Comparison of ENCODE assay signal across 16 cellular contexts in the genomic region with DNA sequence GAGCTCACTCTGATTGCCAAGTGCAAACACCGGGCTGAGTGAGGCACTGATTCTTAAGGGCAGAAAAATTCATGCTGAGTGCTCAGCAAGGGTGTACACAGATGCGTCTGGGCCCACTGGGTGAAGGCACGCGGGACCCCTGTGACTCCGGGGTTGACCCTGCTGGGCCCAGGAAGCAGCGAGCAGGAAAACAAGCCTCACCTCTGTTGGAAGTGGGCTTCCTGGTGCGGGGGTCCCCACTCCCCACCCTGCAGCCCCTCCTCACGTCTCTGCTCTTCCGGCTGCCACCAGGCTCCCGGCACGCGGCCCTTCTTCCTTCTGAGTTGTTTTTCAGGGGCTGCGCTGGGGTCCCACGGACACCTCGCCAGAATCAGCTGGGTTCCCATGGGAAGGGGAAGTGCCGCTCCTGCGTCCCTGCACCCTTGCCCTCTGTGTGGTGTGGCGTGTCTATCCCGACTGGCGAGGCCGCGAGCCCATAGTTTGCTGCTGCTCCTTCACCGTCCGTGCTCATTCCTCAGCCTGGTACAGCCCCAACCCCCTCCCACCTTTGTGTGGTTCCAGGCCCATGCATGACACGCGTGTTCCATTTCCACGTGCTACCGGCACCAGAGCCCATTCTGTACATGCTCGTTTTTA.
DNase-seq lines count a peak whose midpoint lies in the region; ATAC-seq, FAIRE-seq and TF ChIP-seq lines count a peak whose summit lies in the region.
"Had no signal": no experiment of that assay in that cellular context is flagged by ENCODE, and none has a peak within 500 bp of the region (broad histone marks: within the 10 kb centered on the region; RNA-seq: fewer than 3 reads in every experiment).

No MANE protein-coding gene starts in this region.

- DNase-seq in D341Med (ENCODE audit: low spot score) (peak; percentile 37), HTR-8/SVneo (ENCODE audit: insufficient read length, low spot score) (no peak), cardiac septum (ENCODE audit: low spot score) (peak; percentile 22), osteoblast (ENCODE audit: insufficient read length, low spot score, missing footprints) (peak; percentile 69), NCI-H1105 (lab: John Stamatoyannopoulos, UW) (no peak)
- DNase-seq: Calu3; effector CD4-positive, alpha-beta T cell; midbrain; SIG-M5; stimulated activated CD4-positive, alpha-beta T cell treated with anti-CD3 and anti-CD28 coated beads, Interleukin-1b, Interleukin-23, amount 100 ng/mL, for 48 hours had no signal

- ATAC-seq in GM21529 (IDR thresholded peaks at IDR 0.05; ENCODE audit: unreplicated experiment), result no peak
- no peak for ATAC-seq in HG02798 (IDR thresholded peaks at IDR 0.05; ENCODE audit: poor library complexity, unreplicated experiment)
- ATAC-seq: heart right ventricle, K562, right cardiac atrium had no signal

- H3K27me3 ChIP-seq in osteoblast (ENCODE audit: insufficient read depth, low read length), result peaks cover 8% of the 10 kb centered on the region

- FAIRE-seq in HTR-8/SVneo (lab: Jason Lieb, UNC), result peak; percentile 46
- FAIRE-seq: islet of Langerhans, K562 had no signal

- no peaks in the 10 kb centered on the region for H4K20me1 ChIP-seq in osteoblast (ENCODE audit: insufficient read depth, low read length)

- intact Hi-C loops in cardiac septum (cut with DNase I), result no loop called here

- H3K4me2 ChIP-seq in osteoblast (ENCODE audit: insufficient read depth, low read length), result no peak overlapping the region

- H3K79me2 ChIP-seq in osteoblast (ENCODE audit: insufficient read depth, low read length), result no peaks in the 10 kb centered on the region

- H3K36me3 ChIP-seq in osteoblast (ENCODE audit: insufficient read depth, low read length), result no peaks in the 10 kb centered on the region
- H3K36me3 ChIP-seq: heart right ventricle had no signal

- no peak overlapping the region for H2AFZ ChIP-seq in osteoblast (ENCODE audit: low read length)

- TF ChIP-seq CTCF in osteoblast (IDR thresholded peaks at IDR 0.05; ENCODE audit: extremely low read depth, low read depth, low read length), result no peak

- H3K4me1 ChIP-seq in osteoblast (ENCODE audit: insufficient read depth, low read length), result no peaks in the 10 kb centered on the region
- H3K4me1 ChIP-seq: heart right ventricle had no signal

- no peak overlapping the region for H3K4me3 ChIP-seq in osteoblast (ENCODE audit: insufficient read depth, low read length)
- H3K4me3 ChIP-seq: heart right ventricle, K562 had no signal

- no peaks in the 10 kb centered on the region for H3K9me3 ChIP-seq in osteoblast (ENCODE audit: low read depth, low read length)
- H3K9me3 ChIP-seq: heart right ventricle had no signal

- no peak overlapping the region for H3K27ac ChIP-seq in osteoblast (ENCODE audit: low read depth, low read length)
- H3K27ac ChIP-seq: heart right ventricle had no signal

Comparison
In these comparisons a context has a peak if more than half of its experiments do, and no peak if none do; other contexts are left out.
1. DNase-seq: peak in D341Med (single experiment), cardiac septum (single experiment) and osteoblast (single experiment); none in HTR-8/SVneo (single experiment) and NCI-H1105 (single experiment).